1 cellular context compared by ENCODE assay signal in the genomic region with DNA sequence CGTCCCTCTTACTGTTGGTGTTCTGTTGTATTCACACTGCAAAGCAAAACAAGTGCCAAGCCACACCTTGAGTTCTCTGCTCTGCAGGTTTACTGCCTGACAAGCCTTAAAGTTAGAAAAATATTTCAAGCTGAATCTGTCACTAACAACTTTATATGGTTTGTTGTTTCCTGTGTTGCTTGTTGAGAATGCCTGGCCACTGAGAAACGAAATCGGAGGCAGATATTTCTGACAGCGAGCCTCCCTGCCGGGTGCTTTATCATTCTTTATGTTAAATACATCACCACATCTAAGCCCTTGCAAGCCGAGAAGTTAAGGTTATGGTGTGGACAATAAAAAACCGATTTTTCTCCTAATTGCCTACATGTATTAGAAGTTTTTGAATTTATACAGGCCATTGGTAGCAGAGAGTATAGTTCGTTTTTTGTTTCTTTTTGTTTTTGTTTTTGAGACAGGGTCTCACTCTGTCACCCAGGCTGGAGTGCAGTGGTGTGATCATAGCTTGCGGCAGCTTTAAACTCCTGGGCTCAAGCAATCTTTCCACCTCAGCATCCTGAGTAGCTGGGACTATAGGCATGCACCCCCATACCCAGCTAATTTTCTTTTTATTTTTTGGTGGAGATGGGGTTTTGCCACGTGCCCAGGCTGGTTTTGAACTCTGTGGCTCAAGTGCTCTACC.
A peak's percentile ranks its signal among the peaks of the same experiment; 100 is the strongest.
TF ChIP-seq lines count a peak whose summit lies in the region.

No MANE protein-coding gene starts in this region.

TF ChIP-seq in H1, 55 proteins besides CTCF, POLR2A, EP300 and RAD21:
- TF ChIP-seq, protein P1, sequence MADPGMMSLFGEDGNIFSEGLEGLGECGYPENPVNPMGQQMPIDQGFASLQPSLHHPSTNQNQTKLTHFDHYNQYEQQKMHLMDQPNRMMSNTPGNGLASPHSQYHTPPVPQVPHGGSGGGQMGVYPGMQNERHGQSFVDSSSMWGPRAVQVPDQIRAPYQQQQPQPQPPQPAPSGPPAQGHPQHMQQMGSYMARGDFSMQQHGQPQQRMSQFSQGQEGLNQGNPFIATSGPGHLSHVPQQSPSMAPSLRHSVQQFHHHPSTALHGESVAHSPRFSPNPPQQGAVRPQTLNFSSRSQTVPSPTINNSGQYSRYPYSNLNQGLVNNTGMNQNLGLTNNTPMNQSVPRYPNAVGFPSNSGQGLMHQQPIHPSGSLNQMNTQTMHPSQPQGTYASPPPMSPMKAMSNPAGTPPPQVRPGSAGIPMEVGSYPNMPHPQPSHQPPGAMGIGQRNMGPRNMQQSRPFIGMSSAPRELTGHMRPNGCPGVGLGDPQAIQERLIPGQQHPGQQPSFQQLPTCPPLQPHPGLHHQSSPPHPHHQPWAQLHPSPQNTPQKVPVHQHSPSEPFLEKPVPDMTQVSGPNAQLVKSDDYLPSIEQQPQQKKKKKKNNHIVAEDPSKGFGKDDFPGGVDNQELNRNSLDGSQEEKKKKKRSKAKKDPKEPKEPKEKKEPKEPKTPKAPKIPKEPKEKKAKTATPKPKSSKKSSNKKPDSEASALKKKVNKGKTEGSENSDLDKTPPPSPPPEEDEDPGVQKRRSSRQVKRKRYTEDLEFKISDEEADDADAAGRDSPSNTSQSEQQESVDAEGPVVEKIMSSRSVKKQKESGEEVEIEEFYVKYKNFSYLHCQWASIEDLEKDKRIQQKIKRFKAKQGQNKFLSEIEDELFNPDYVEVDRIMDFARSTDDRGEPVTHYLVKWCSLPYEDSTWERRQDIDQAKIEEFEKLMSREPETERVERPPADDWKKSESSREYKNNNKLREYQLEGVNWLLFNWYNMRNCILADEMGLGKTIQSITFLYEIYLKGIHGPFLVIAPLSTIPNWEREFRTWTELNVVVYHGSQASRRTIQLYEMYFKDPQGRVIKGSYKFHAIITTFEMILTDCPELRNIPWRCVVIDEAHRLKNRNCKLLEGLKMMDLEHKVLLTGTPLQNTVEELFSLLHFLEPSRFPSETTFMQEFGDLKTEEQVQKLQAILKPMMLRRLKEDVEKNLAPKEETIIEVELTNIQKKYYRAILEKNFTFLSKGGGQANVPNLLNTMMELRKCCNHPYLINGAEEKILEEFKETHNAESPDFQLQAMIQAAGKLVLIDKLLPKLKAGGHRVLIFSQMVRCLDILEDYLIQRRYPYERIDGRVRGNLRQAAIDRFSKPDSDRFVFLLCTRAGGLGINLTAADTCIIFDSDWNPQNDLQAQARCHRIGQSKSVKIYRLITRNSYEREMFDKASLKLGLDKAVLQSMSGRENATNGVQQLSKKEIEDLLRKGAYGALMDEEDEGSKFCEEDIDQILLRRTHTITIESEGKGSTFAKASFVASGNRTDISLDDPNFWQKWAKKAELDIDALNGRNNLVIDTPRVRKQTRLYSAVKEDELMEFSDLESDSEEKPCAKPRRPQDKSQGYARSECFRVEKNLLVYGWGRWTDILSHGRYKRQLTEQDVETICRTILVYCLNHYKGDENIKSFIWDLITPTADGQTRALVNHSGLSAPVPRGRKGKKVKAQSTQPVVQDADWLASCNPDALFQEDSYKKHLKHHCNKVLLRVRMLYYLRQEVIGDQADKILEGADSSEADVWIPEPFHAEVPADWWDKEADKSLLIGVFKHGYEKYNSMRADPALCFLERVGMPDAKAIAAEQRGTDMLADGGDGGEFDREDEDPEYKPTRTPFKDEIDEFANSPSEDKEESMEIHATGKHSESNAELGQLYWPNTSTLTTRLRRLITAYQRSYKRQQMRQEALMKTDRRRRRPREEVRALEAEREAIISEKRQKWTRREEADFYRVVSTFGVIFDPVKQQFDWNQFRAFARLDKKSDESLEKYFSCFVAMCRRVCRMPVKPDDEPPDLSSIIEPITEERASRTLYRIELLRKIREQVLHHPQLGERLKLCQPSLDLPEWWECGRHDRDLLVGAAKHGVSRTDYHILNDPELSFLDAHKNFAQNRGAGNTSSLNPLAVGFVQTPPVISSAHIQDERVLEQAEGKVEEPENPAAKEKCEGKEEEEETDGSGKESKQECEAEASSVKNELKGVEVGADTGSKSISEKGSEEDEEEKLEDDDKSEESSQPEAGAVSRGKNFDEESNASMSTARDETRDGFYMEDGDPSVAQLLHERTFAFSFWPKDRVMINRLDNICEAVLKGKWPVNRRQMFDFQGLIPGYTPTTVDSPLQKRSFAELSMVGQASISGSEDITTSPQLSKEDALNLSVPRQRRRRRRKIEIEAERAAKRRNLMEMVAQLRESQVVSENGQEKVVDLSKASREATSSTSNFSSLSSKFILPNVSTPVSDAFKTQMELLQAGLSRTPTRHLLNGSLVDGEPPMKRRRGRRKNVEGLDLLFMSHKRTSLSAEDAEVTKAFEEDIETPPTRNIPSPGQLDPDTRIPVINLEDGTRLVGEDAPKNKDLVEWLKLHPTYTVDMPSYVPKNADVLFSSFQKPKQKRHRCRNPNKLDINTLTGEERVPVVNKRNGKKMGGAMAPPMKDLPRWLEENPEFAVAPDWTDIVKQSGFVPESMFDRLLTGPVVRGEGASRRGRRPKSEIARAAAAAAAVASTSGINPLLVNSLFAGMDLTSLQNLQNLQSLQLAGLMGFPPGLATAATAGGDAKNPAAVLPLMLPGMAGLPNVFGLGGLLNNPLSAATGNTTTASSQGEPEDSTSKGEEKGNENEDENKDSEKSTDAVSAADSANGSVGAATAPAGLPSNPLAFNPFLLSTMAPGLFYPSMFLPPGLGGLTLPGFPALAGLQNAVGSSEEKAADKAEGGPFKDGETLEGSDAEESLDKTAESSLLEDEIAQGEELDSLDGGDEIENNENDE (IDR thresholded peaks at IDR 0.05; ENCODE audit: insufficient replicate concordance, low read length), result peak; percentile 30
- TF ChIP-seq POLR2AphosphoS5 (IDR thresholded peaks at IDR 0.05; ENCODE audit: low read depth, low read length), result no peak
- no peak for TF ChIP-seq ASH2L (IDR thresholded peaks at IDR 0.05; ENCODE audit: low read length)
- TF ChIP-seq CTBP2 (IDR thresholded peaks at IDR 0.05; ENCODE audit: borderline replicate concordance, insufficient read depth, insufficient read length, low read length), result no peak
- TF ChIP-seq TAF1 (IDR thresholded peaks at IDR 0.05; ENCODE audit: low read depth, low read length), result no peak
- TF ChIP-seq POU5F1 (IDR thresholded peaks at IDR 0.05; ENCODE audit: low read depth, low read length), result 0 out of 2 replicates have a peak, but pooled peaks have one; percentile 20
- no peak for TF ChIP-seq ATF2 (IDR thresholded peaks at IDR 0.05; ENCODE audit: low read length)
- no peak for TF ChIP-seq PHF8 (conservative IDR thresholded peaks at IDR 0.05; ENCODE audit: low read depth, low read length)
